In the genomic region with DNA sequence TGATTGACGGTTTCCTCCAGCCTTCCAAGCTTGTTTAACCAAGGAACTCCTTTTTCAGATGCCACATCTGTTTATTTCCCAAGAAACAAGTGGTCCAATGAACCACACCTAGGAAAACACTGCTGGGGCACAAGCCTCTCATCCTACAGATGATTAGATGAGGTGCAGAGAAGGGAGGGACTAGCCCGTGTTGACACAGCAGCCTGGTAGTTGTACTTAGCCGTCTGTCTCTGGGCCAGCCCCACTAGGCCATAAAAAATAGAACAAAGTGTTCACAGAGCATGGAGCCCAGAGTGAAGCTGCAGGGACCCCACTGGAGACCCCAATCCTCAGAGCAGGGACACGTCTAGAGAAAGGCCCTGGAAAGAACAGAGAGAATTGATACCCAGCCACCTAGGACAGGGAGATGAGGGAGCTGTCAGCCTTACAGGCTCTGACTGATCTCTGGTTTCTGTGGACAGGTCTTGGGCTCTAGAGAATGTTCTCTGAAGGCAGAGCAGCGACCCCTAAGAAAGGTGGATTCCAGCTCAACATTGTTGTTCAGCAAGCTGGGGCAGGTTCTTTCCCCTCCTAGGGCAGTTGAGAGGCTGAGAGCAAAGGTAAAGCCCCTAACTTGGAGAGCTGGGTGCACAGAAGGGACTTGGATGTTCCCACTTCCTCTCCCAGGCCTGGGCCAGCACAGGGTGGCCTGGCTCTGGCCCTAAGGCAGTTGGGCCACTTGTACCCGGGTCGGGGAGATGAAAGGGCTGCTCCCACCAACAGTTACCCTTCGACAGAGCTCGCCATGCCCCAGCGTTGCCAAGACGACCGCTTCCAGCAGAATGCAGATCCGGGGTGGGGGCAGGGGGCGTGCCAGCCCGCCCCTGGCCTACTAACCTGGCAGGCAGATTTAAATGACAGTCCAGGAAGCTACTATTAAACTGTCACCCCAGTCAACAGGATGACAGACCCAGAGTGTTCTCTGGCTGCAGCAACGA, we compare ENCODE assay signal across 9 cellular contexts. TPM values are rescaled to one million over a fixed set of nuclear protein-coding genes. Genes with fewer than 3 reads are reported as not detected.
A peak's percentile ranks its signal among the peaks of the same experiment; 100 is the strongest.
DNase-seq lines count a peak whose midpoint lies in the region; ATAC-seq and TF ChIP-seq lines count a peak whose summit lies in the region.
"Had no signal": no experiment of that assay in that cellular context is flagged by ENCODE, and none has a peak within 500 bp of the region (broad histone marks: within the 10 kb centered on the region; RNA-seq: fewer than 3 reads in every experiment).

No MANE protein-coding gene starts in this region.

- ATAC-seq in GM21529 (IDR thresholded peaks at IDR 0.05; ENCODE audit: unreplicated experiment) (peak; percentile 43), T-helper 17 cell (peak; percentile 70), lower lobe of right lung (peak; percentile 69 to 75)

- no peaks in the 10 kb centered on the region for H3K27me3 Mint-ChIP-seq in T-helper 17 cell

- H3K27ac ChIP-seq in lower lobe of right lung = peak overlapping the region; percentile 5

- no peak overlapping the region for H3K4me3 Mint-ChIP-seq in T-helper 17 cell

- H3K9me3 ChIP-seq in T-helper 17 cell (ENCODE audit: control insufficient read depth, low read length, poor library complexity, severe bottlenecking) (no peaks in the 10 kb centered on the region), lower lobe of right lung (no peaks in the 10 kb centered on the region)

- intact Hi-C loops in lower lobe of right lung (cut with DNase I) = no loop called here

- H3K4me1 Mint-ChIP-seq in T-helper 17 cell = peaks cover 36% of the 10 kb centered on the region

- TF ChIP-seq CTCF in lower lobe of right lung (IDR thresholded peaks at IDR 0.05) = no peak

- no peaks in the 10 kb centered on the region for H3K27me3 ChIP-seq in lower lobe of right lung (ENCODE audit: low read depth)

- no peak overlapping the region for H3K4me3 ChIP-seq in lower lobe of right lung

- H3K36me3 ChIP-seq in lower lobe of right lung = no peaks in the 10 kb centered on the region

- H3K27ac Mint-ChIP-seq in T-helper 17 cell = peak overlapping the region; percentile 89

- DNase-seq in COLO668 (lab: John Stamatoyannopoulos, UW; ENCODE audit: unreplicated experiment) (peak; percentile 13), T-helper 17 cell (peak in 2 of 3 donors; percentile 15 to 17), lower lobe of right lung (peak; percentile 60), midbrain (lab: John Stamatoyannopoulos, UW) (no peak), NCI-H1105 treated with DMSO at 0.1 percent for 48 hours (lab: John Stamatoyannopoulos, UW) (no peak)
- DNase-seq in stimulated activated CD4-positive, alpha-beta T cell treated with anti-CD3 and anti-CD28 coated beads, Interleukin-2, amount 100 ng/mL, for 48 hours = no peak
- DNase-seq in activated effector memory CD4-positive, alpha-beta T cell treated with anti-CD3 and anti-CD28 coated beads, Interleukin-2, amount 50 U/mL, for 16 hours = no peak
- DNase-seq: NCI-H187 treated with DMSO at 0.1 percent for 48 hours had no signal

- H3K36me3 Mint-ChIP-seq in T-helper 17 cell (ENCODE audit: low read depth) = no peaks in the 10 kb centered on the region

- H3K4me1 ChIP-seq in lower lobe of right lung = peaks cover 12% of the 10 kb centered on the region

RNA-seq across cellular contexts. Expression of gene LRP8, which starts 31.8 kb away (rescaled TPM):
- 10 to 100 TPM; 15.1 to 18.6 TPM for total RNA-seq in T-helper 17 cell
- total RNA-seq in lower lobe of right lung = 9.2 TPM

RNA-seq across cellular contexts. Expression of gene MAGOH, which starts 57.7 kb away (rescaled TPM):
- total RNA-seq in T-helper 17 cell (10 to 100 TPM; 49.3 to 57.6 TPM), lower lobe of right lung (34.4 TPM)

Comparison
In these comparisons a context has a peak if more than half of its experiments do, and no peak if none do; other contexts are left out.
1. DNase-seq: peak in COLO668 (single experiment), T-helper 17 cell (2 of 3) and lower lobe of right lung (single experiment); none in stimulated activated CD4-positive, alpha-beta T cell treated with anti-CD3 and anti-CD28 coated beads, Interleukin-2, amount 100 ng/mL, for 48 hours (0 of 2), activated effector memory CD4-positive, alpha-beta T cell treated with anti-CD3 and anti-CD28 coated beads, Interleukin-2, amount 50 U/mL, for 16 hours (single experiment), midbrain (single experiment) and NCI-H1105 treated with DMSO at 0.1 percent for 48 hours (single experiment).
2. Peak in every context shown above with its lines, with median percentiles within 50 percentile points of each other: ATAC-seq.